10 cellular contexts compared by ENCODE assay signal in the genomic region with DNA sequence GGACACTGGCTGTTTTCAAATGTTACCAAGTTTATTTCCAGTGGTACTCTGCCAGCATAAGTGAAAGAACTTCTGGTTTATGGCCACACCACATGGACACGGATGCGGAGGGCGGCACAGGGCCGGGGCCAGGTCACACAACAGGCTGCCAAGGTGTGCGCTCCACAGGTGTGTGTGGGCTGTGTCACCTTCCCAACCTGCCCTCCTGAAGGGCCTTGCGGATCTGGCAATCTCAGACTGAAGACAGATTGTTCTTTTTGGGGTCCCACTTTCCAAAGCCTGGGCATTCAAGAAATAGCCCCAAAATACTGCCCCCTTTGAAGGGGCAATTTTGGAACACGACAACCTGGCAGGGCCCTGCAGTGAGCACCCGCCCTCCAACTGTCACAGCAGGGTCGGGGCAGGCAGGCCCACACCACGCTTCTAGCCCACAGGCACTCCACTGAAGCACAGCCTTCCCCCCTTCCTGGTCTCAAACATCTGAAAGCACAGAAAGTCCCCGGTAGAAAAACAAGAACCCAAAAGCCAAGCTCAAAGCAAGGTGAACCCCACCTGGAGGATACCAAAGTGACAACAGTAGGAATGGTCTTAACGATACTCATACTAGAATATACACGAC. TPM values are rescaled to one million over a fixed set of nuclear protein-coding genes. Genes with fewer than 3 reads are reported as not detected.
DNase-seq lines count a peak whose midpoint lies in the region; ATAC-seq and TF ChIP-seq lines count a peak whose summit lies in the region.
"Had no signal": no experiment of that assay in that cellular context is flagged by ENCODE, and none has a peak within 500 bp of the region (broad histone marks: within the 10 kb centered on the region; RNA-seq: fewer than 3 reads in every experiment).

No MANE protein-coding gene starts in this region.

- peak overlapping the region; percentile 30 for H3K27ac Mint-ChIP-seq in activated T-helper 2 cell treated with anti-CD3 and anti-CD28 coated beads, Interferon-gamma antibody, Interleukin-2, Interleukin-4, amounts not matched to agents 10 μg/mL and 5 μg/mL and 100 μg/mL, durations not matched to agents 14 hours and 24 hours and 36 hours
- H3K27ac Mint-ChIP-seq in immature natural killer cell, result peak overlapping the region; percentile 91 to 100 (median 96)
- peak overlapping the region; percentile 68 for H3K27ac Mint-ChIP-seq in stimulated activated effector memory CD8-positive, alpha-beta T cell treated with anti-CD3 and anti-CD28 coated beads, Interleukin-12 subunit alpha, Interleukin-12 subunit beta, amount 100 ng/mL, for 72 hours

- H2BK15ac ChIP-seq in IMR-90 (ENCODE audit: low read depth, low read length), result no peak overlapping the region

- peaks cover 44% of the 10 kb centered on the region for H3K4me1 ChIP-seq in IMR-90 (ENCODE audit: control insufficient read depth, insufficient read depth, low read length)

- H2AK5ac ChIP-seq in IMR-90 (ENCODE audit: low read depth, low read length), result no peak overlapping the region; the same call in 1 of the 2 replicates

- H3K4me2 ChIP-seq in IMR-90 (ENCODE audit: low read depth, low read length), result 0 out of 2 replicates have a peak overlapping the region, but pooled peaks have one; percentile 14

- BruUV-seq in IMR-90 (replicated peaks; lab: Mats Ljungman, UMichigan), result no TSS peak

- peaks cover 78% of the 10 kb centered on the region for H4K20me1 ChIP-seq in IMR-90 (ENCODE audit: insufficient read depth, low read length)

- no peak overlapping the region for H4K91ac ChIP-seq in IMR-90 (ENCODE audit: insufficient read depth, low read depth, low read length)

- H3K4me1 Mint-ChIP-seq in activated T-helper 2 cell treated with anti-CD3 and anti-CD28 coated beads, Interferon-gamma antibody, Interleukin-2, Interleukin-4, amounts not matched to agents 10 μg/mL and 5 μg/mL and 100 μg/mL, durations not matched to agents 14 hours and 24 hours and 36 hours (ENCODE audit: low read depth), result peaks cover 40% of the 10 kb centered on the region
- peaks cover 74 to 75% of the 10 kb centered on the region in 2 donors for H3K4me1 Mint-ChIP-seq in immature natural killer cell
- H3K4me1 Mint-ChIP-seq in stimulated activated effector memory CD8-positive, alpha-beta T cell treated with anti-CD3 and anti-CD28 coated beads, Interleukin-12 subunit alpha, Interleukin-12 subunit beta, amount 100 ng/mL, for 72 hours, result peaks cover 73% of the 10 kb centered on the region

- H3K27me3 Mint-ChIP-seq in activated T-helper 2 cell treated with anti-CD3 and anti-CD28 coated beads, Interferon-gamma antibody, Interleukin-2, Interleukin-4, amounts not matched to agents 10 μg/mL and 5 μg/mL and 100 μg/mL, durations not matched to agents 14 hours and 24 hours and 36 hours (ENCODE audit: low read depth), result no peaks in the 10 kb centered on the region
- H3K27me3 Mint-ChIP-seq in immature natural killer cell (ENCODE audit: low read depth in 3 of 3), result peaks cover 19 to 40% (median 23%) of the 10 kb centered on the region in 3 donors

- H2AK9ac ChIP-seq in IMR-90 (replicated peaks; ENCODE audit: low read depth, low read length, poor library complexity), result no peak overlapping the region

- no peak overlapping the region for H3K14ac ChIP-seq in IMR-90 (replicated peaks; ENCODE audit: low read depth, low read length)

- WGBS in IMR-90 (ENCODE audit: extremely low coverage in 2 of 2, insufficient read length in 1 of 2), 2 experiments, result 92% methylated on average over 9 of the region's 13 CpGs; no CpG with 5 or more reads in 1 of the 2 experiments

- dilution Hi-C loops in IMR-90 (cut with HindIII; ENCODE audit: low sequenced_read_pairs, unreplicated experiment), result no loop called here

- H3K9me3 Mint-ChIP-seq in activated T-helper 2 cell treated with anti-CD3 and anti-CD28 coated beads, Interferon-gamma antibody, Interleukin-2, Interleukin-4, amounts not matched to agents 10 μg/mL and 5 μg/mL and 100 μg/mL, durations not matched to agents 14 hours and 24 hours and 36 hours, result no peaks in the 10 kb centered on the region
- no peaks in the 10 kb centered on the region for H3K9me3 Mint-ChIP-seq in immature natural killer cell
- no peaks in the 10 kb centered on the region for H3K9me3 Mint-ChIP-seq in stimulated activated effector memory CD8-positive, alpha-beta T cell treated with anti-CD3 and anti-CD28 coated beads, Interleukin-12 subunit alpha, Interleukin-12 subunit beta, amount 100 ng/mL, for 72 hours

- in situ Hi-C loops in IMR-90 (cut with MboI; ENCODE audit: low sequenced_read_pairs), result no loop called here

- H3K36me3 ChIP-seq in IMR-90 (ENCODE audit: control insufficient read depth, insufficient read depth, low read length), result peaks cover 43% of the 10 kb centered on the region

- no peak overlapping the region; the same call in 1 of the 2 replicates for H3K23ac ChIP-seq in IMR-90 (ENCODE audit: low read depth, low read length)

- H3K36me3 Mint-ChIP-seq in activated T-helper 2 cell treated with anti-CD3 and anti-CD28 coated beads, Interferon-gamma antibody, Interleukin-2, Interleukin-4, amounts not matched to agents 10 μg/mL and 5 μg/mL and 100 μg/mL, durations not matched to agents 14 hours and 24 hours and 36 hours (ENCODE audit: low read depth), result peaks cover 64% of the 10 kb centered on the region
- peaks cover 5 to 30% (median 13%) of the 10 kb centered on the region in 3 donors for H3K36me3 Mint-ChIP-seq in immature natural killer cell
- H3K36me3 Mint-ChIP-seq in stimulated activated effector memory CD8-positive, alpha-beta T cell treated with anti-CD3 and anti-CD28 coated beads, Interleukin-12 subunit alpha, Interleukin-12 subunit beta, amount 100 ng/mL, for 72 hours, result peaks cover 83% of the 10 kb centered on the region

- no peak overlapping the region for H3K4ac ChIP-seq in IMR-90 (ENCODE audit: low read depth, low read length)

- no peak for ATAC-seq in IMR-90 (ENCODE audit: low read depth)
- ATAC-seq in stimulated activated effector memory CD8-positive, alpha-beta T cell treated with anti-CD3 and anti-CD28 coated beads, Interleukin-12 subunit alpha, Interleukin-12 subunit beta, amount 100 ng/mL, for 72 hours, result no peak
- ATAC-seq in HG03565 (IDR thresholded peaks at IDR 0.05; ENCODE audit: unreplicated experiment), result no peak
- no peak for ATAC-seq in HG03342 (IDR thresholded peaks at IDR 0.05; ENCODE audit: unreplicated experiment)

- no peaks in the 10 kb centered on the region for H3K9me3 ChIP-seq in IMR-90 (ENCODE audit: control insufficient read depth, insufficient read depth, low read length)

- POLR2A ChIA-PET in IMR-90 (lab: Charles Lee; ENCODE audit: unreplicated experiment), result interaction anchor here (0.8 kb wide), 1 partner anchor 74 kb away, joined by 16 read pairs; no protein-coding TSS in a partner anchor

- CTCF ChIA-PET in IMR-90 (lab: Yijun Ruan, JAX), result no interaction called here

- peaks cover 13 to 70% of the 10 kb centered on the region in 2 experiments for H3K79me1 ChIP-seq in IMR-90 (ENCODE audit: low read depth in 1 of 2, low read length in 2 of 2)

- TF ChIP-seq POLR2A in IMR-90 (IDR thresholded peaks at IDR 0.05; ENCODE audit: low read depth, low read length), result no peak

- intact Hi-C loops in IMR-90 (cut with micrococcal nuclease), result loop anchor here (5.0 kb wide), 1 partner anchor 52 kb away; no protein-coding TSS in a partner anchor
- intact Hi-C loops in activated T-helper 2 cell treated with anti-CD3 and anti-CD28 coated beads, Interferon-gamma antibody, Interleukin-2, Interleukin-4, amounts not matched to agents 10 μg/mL and 5 μg/mL and 100 μg/mL, durations not matched to agents 14 hours and 24 hours and 36 hours (cut with micrococcal nuclease), result no loop called here

- H2BK5ac ChIP-seq in IMR-90 (ENCODE audit: low read depth, low read length, poor library complexity, severe bottlenecking), result no peak overlapping the region

- H3K9ac ChIP-seq in IMR-90 (ENCODE audit: low read depth, low read length), result no peak overlapping the region

- H2AFZ ChIP-seq in IMR-90 (replicated peaks; ENCODE audit: low read length, poor library complexity), result no peak overlapping the region

- no peak overlapping the region for H2BK120ac ChIP-seq in IMR-90 (ENCODE audit: low read depth, low read length)

- no peaks in the 10 kb centered on the region for H3K27me3 ChIP-seq in IMR-90 (ENCODE audit: control insufficient read depth, insufficient read depth, low read length)

- no peak for TF ChIP-seq RAD21 in IMR-90 (IDR thresholded peaks at IDR 0.05; ENCODE audit: low read length)

- H3K4me3 Mint-ChIP-seq in activated T-helper 2 cell treated with anti-CD3 and anti-CD28 coated beads, Interferon-gamma antibody, Interleukin-2, Interleukin-4, amounts not matched to agents 10 μg/mL and 5 μg/mL and 100 μg/mL, durations not matched to agents 14 hours and 24 hours and 36 hours (ENCODE audit: low read depth), result peak overlapping the region; percentile 9
- H3K4me3 Mint-ChIP-seq in immature natural killer cell, result peak overlapping the region; percentile 92 to 98 (median 94)
- H3K4me3 Mint-ChIP-seq in stimulated activated effector memory CD8-positive, alpha-beta T cell treated with anti-CD3 and anti-CD28 coated beads, Interleukin-12 subunit alpha, Interleukin-12 subunit beta, amount 100 ng/mL, for 72 hours, result peak overlapping the region; percentile 84

- no peak overlapping the region for H4K8ac ChIP-seq in IMR-90 (ENCODE audit: low read depth in 2 of 2, low read length in 2 of 2)

- no peak for TF ChIP-seq CTCF in IMR-90 (conservative IDR thresholded peaks at IDR 0.05; ENCODE audit: low read depth, low read length)

- H3K27ac ChIP-seq in IMR-90 (ENCODE audit: insufficient read depth, low read length), result no peak overlapping the region

- peaks cover 43% of the 10 kb centered on the region for H3K9me1 ChIP-seq in IMR-90 (ENCODE audit: insufficient read depth, low read length)

- no peak overlapping the region for H3K4me3 ChIP-seq in IMR-90 (ENCODE audit: insufficient read depth, low read depth, low read length)

- H3K56ac ChIP-seq in IMR-90 (ENCODE audit: extremely low read depth, insufficient read depth, low read length), result no peak overlapping the region

- no peak overlapping the region for H4K5ac ChIP-seq in IMR-90 (ENCODE audit: low read depth, low read length)

- H3K18ac ChIP-seq in IMR-90 (ENCODE audit: low read depth, low read length), result no peak overlapping the region

- no peak overlapping the region for H2BK20ac ChIP-seq in IMR-90 (ENCODE audit: low read depth, low read length)

- DNase-seq in IMR-90, result no peak
- no peak for DNase-seq in activated T-helper 2 cell treated with anti-CD3 and anti-CD28 coated beads, Interferon-gamma antibody, Interleukin-2, Interleukin-4, amounts not matched to agents 10 μg/mL and 5 μg/mL and 100 μg/mL, durations not matched to agents 14 hours and 24 hours and 36 hours (ENCODE audit: low spot score)
- no peak for DNase-seq in immature natural killer cell
- no peak for DNase-seq in stimulated activated effector memory CD8-positive, alpha-beta T cell treated with anti-CD3 and anti-CD28 coated beads, Interleukin-12 subunit alpha, Interleukin-12 subunit beta, amount 100 ng/mL, for 72 hours (ENCODE audit: low spot score in 2 of 2)
- DNase-seq in dedifferentiated amniotic fluid mesenchymal stem cell (ENCODE audit: extremely low spot score), result no peak
- DNase-seq: activated CD8-positive, alpha-beta memory T cell treated with anti-CD3 and anti-CD28 coated beads, Interleukin-2, amount 50 U/mL, for 4 hours; GF-D8; NCI-H2081 had no signal

RNA-seq across cellular contexts. Expression of gene CSNK1D, which starts 3.5 kb away (rescaled TPM):
- total RNA-seq in IMR-90 (2012; rRNA removed), result 38.3 and 47.1 TPM in 2 replicates
- polyA plus RNA-seq in IMR-90 (2012; rRNA removed), result 144 and 186 TPM in 2 replicates
- 131 and 159 TPM in 2 replicates for polyA plus RNA-seq in IMR-90 (2012; cell fraction: cytosol; rRNA removed)
- 373 and 817 TPM in 2 replicates for polyA plus RNA-seq in IMR-90 (2012; cell fraction: nucleus; rRNA removed; ENCODE audit: low replicate concordance)
- total RNA-seq in activated T-helper 2 cell treated with anti-CD3 and anti-CD28 coated beads, Interferon-gamma antibody, Interleukin-2, Interleukin-4, amounts not matched to agents 10 μg/mL and 5 μg/mL and 100 μg/mL, durations not matched to agents 14 hours and 24 hours and 36 hours, result 139 and 151 TPM in 2 replicates
- polyA plus RNA-seq in immature natural killer cell, result 100 to 1,000 TPM in 1 of 3 donors, 10 to 100 TPM in 2; 48.9 to 130 (median 55.9) TPM

RNA-seq across cellular contexts. Expression of gene SLC16A3, which starts 41.1 kb away (rescaled TPM):
- total RNA-seq in IMR-90 (2012; rRNA removed), result 49.1 and 49.7 TPM in 2 replicates
- 181 and 204 TPM in 2 replicates for polyA plus RNA-seq in IMR-90 (2012; rRNA removed)
- polyA plus RNA-seq in IMR-90 (2012; cell fraction: cytosol; rRNA removed), result 128 and 499 TPM in 2 replicates
- 77.3 and 325 TPM in 2 replicates for polyA plus RNA-seq in IMR-90 (2012; cell fraction: nucleus; rRNA removed; ENCODE audit: low replicate concordance)
- total RNA-seq in activated T-helper 2 cell treated with anti-CD3 and anti-CD28 coated beads, Interferon-gamma antibody, Interleukin-2, Interleukin-4, amounts not matched to agents 10 μg/mL and 5 μg/mL and 100 μg/mL, durations not matched to agents 14 hours and 24 hours and 36 hours, result 187 and 200 TPM in 2 replicates
- polyA plus RNA-seq in immature natural killer cell, result 10 to 100 TPM in 1 of 3 donors, 1 to 10 TPM in 2; 5.8 to 12.2 (median 6.8) TPM

RNA-seq across cellular contexts. Expression of gene CD7, which starts 47.4 kb away (rescaled TPM):
- total RNA-seq in IMR-90 (2012; rRNA removed), result not detected in 2 replicates
- polyA plus RNA-seq in IMR-90 (2012; rRNA removed), result not detected in 2 replicates
- 0.18 TPM in 1 of 2 replicates, not detected in the other for polyA plus RNA-seq in IMR-90 (2012; cell fraction: cytosol; rRNA removed)
- 0.12 and 0.16 TPM in 2 replicates for polyA plus RNA-seq in IMR-90 (2012; cell fraction: nucleus; rRNA removed; ENCODE audit: low replicate concordance)
- 345 and 351 TPM in 2 replicates for total RNA-seq in activated T-helper 2 cell treated with anti-CD3 and anti-CD28 coated beads, Interferon-gamma antibody, Interleukin-2, Interleukin-4, amounts not matched to agents 10 μg/mL and 5 μg/mL and 100 μg/mL, durations not matched to agents 14 hours and 24 hours and 36 hours
- 100 to 1,000 TPM; 278 to 589 (median 370) TPM for polyA plus RNA-seq in immature natural killer cell

RNA-seq across cellular contexts. Expression of gene CCDC57, which starts 57.3 kb away (rescaled TPM):
- total RNA-seq in IMR-90 (2012; rRNA removed), result 6.9 and 7.3 TPM in 2 replicates
- polyA plus RNA-seq in IMR-90 (2012; rRNA removed) (31.3 and 32.4 TPM in 2 replicates), immature natural killer cell (10 to 100 TPM; 27.7 to 65.8 (median 28.8) TPM)
- polyA plus RNA-seq in IMR-90 (2012; cell fraction: cytosol; rRNA removed), result 5.1 and 6.2 TPM in 2 replicates
- 259 and 322 TPM in 2 replicates for polyA plus RNA-seq in IMR-90 (2012; cell fraction: nucleus; rRNA removed; ENCODE audit: low replicate concordance)
- total RNA-seq in activated T-helper 2 cell treated with anti-CD3 and anti-CD28 coated beads, Interferon-gamma antibody, Interleukin-2, Interleukin-4, amounts not matched to agents 10 μg/mL and 5 μg/mL and 100 μg/mL, durations not matched to agents 14 hours and 24 hours and 36 hours, result 51.7 and 53.1 TPM in 2 replicates

Comparison
In these comparisons a context has a peak if more than half of its experiments do, and no peak if none do; other contexts are left out.
1. H3K27ac Mint-ChIP-seq: peak in every context shown above with its lines; median percentile 96 in immature natural killer cell; 68 in stimulated activated effector memory CD8-positive, alpha-beta T cell treated with anti-CD3 and anti-CD28 coated beads, Interleukin-12 subunit alpha, Interleukin-12 subunit beta, amount 100 ng/mL, for 72 hours; 30 in activated T-helper 2 cell treated with anti-CD3 and anti-CD28 coated beads, Interferon-gamma antibody, Interleukin-2, Interleukin-4, amounts not matched to agents 10 μg/mL and 5 μg/mL and 100 μg/mL, durations not matched to agents 14 hours and 24 hours and 36 hours.
2. H3K4me3 Mint-ChIP-seq: peak in every context shown above with its lines; median percentile 94 in immature natural killer cell; 84 in stimulated activated effector memory CD8-positive, alpha-beta T cell treated with anti-CD3 and anti-CD28 coated beads, Interleukin-12 subunit alpha, Interleukin-12 subunit beta, amount 100 ng/mL, for 72 hours; 9 in activated T-helper 2 cell treated with anti-CD3 and anti-CD28 coated beads, Interferon-gamma antibody, Interleukin-2, Interleukin-4, amounts not matched to agents 10 μg/mL and 5 μg/mL and 100 μg/mL, durations not matched to agents 14 hours and 24 hours and 36 hours.
3. RNA of gene CD7, which starts 47.4 kb away (total RNA-seq): 345 to 351 TPM in activated T-helper 2 cell treated with anti-CD3 and anti-CD28 coated beads, Interferon-gamma antibody, Interleukin-2, Interleukin-4, amounts not matched to agents 10 μg/mL and 5 μg/mL and 100 μg/mL, durations not matched to agents 14 hours and 24 hours and 36 hours; not detected in IMR-90; every median in the first group is over 100 times any median in the second.